In the genomic region with DNA sequence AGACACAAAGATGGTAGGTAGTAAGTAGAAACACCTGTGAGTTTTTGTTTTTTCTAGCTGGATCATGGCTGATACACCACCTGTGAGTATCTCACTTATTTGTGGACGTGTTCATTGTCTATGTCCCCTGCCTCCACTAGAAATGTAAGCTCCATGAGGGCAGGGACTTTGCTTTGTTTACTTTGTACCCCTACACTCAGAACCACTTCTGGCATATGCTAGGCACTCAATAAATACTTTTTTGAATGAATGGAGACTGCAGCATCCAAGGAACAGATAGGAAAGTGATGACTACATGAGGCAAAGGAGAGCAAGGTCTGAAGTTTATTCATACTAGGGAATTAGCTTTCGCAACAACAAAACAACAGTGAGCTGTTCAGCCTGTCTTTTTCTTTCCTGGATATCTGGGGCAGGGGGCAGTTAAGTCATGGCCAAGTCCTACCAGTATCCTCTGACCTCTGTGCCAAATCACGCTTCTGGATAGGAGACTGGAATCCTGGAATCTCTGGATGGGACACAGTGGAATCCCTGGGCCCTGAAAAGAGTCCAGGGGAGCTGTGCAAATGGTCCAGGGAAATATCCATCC, we compare ENCODE assay signal across 25 cellular contexts. TPM values are rescaled to one million over a fixed set of nuclear protein-coding genes. Genes with fewer than 3 reads are reported as not detected.
"Had no signal": no experiment of that assay in that cellular context is flagged by ENCODE, and none has a peak within 500 bp of the region (broad histone marks: within the 10 kb centered on the region; RNA-seq: fewer than 3 reads in every experiment).

No MANE protein-coding gene starts in this region.

- H3K4me1 Mint-ChIP-seq: naive thymus-derived CD8-positive, alpha-beta T cell had no signal

- H3K4me1 ChIP-seq: esophagus squamous epithelium, sigmoid colon, stomach, transverse colon had no signal

- H3K27me3 ChIP-seq: heart left ventricle, neutrophil, sigmoid colon, transverse colon had no signal

- H3K9me3 ChIP-seq: esophagus squamous epithelium, heart left ventricle, mucosa of descending colon, neutrophil, sigmoid colon, stomach, thoracic aorta, transverse colon had no signal

- H3K27ac Mint-ChIP-seq: naive thymus-derived CD8-positive, alpha-beta T cell had no signal

- H3K4me3 Mint-ChIP-seq: naive thymus-derived CD8-positive, alpha-beta T cell had no signal

- DNase-seq: effector memory CD4-positive, alpha-beta T cell; esophagus squamous epithelium; heart left ventricle; hippocampal formation; kidney glomerular epithelial cell; mammary epithelial cell; mucosa of descending colon; naive thymus-derived CD8-positive, alpha-beta T cell; posterior cingulate gyrus; sigmoid colon; small intestine; stimulated activated CD4-positive, alpha-beta T cell treated with anti-CD3 and anti-CD28 coated beads, Interleukin-12 subunit alpha, Interleukin-12 subunit beta, amount 100 ng/mL, for 4 hours; stimulated activated naive CD4-positive, alpha-beta T cell; stomach; substantia nigra; transverse colon had no signal

- ATAC-seq: heart left ventricle; mucosa of descending colon; naive thymus-derived CD8-positive, alpha-beta T cell had no signal

- H3K27ac ChIP-seq: esophagus squamous epithelium, heart left ventricle, neutrophil, sigmoid colon, stomach, thoracic aorta, transverse colon had no signal

- H3K36me3 Mint-ChIP-seq: naive thymus-derived CD8-positive, alpha-beta T cell had no signal

- H3K9me3 Mint-ChIP-seq: naive thymus-derived CD8-positive, alpha-beta T cell had no signal

- H3K4me3 ChIP-seq: esophagus squamous epithelium, heart left ventricle, mucosa of descending colon, sigmoid colon, stomach, thoracic aorta, transverse colon had no signal

- H3K36me3 ChIP-seq: esophagus squamous epithelium, heart left ventricle, neutrophil, sigmoid colon, stomach, thoracic aorta, transverse colon had no signal

RNA-seq across cellular contexts. Expression of a gene that starts 11.6 kb away (rescaled TPM):
- total RNA-seq: epithelial cell of proximal tubule; esophagus squamous epithelium; glomerular endothelial cell; mammary epithelial cell; mucosa of descending colon; naive thymus-derived CD8-positive, alpha-beta T cell; osteoblast; pulmonary artery endothelial cell; sigmoid colon; thoracic aorta; transverse colon had no signal
- polyA plus RNA-seq: mammary epithelial cell; naive thymus-derived CD8-positive, alpha-beta T cell; neural cell; small intestine; stomach had no signal

RNA-seq across cellular contexts. Expression of a gene that starts 34.3 kb away (rescaled TPM):
- total RNA-seq: frontal cortex; glomerular endothelial cell; liver; mucosa of descending colon; naive thymus-derived CD8-positive, alpha-beta T cell; osteoblast; pulmonary artery endothelial cell; stomach; thoracic aorta had no signal
- polyA plus RNA-seq: heart left ventricle; liver; mammary epithelial cell; naive thymus-derived CD8-positive, alpha-beta T cell; neural cell; sigmoid colon had no signal
